ENCODE assay signal across 29 cellular contexts in genomic region chr9:15475923-15476536, GRCh38. TPM values are rescaled to one million over a fixed set of nuclear protein-coding genes. Genes with fewer than 3 reads are reported as not detected.
DNase-seq lines count a peak whose midpoint lies in the region; ATAC-seq and FAIRE-seq lines count a peak whose summit lies in the region.
"Had no signal": no experiment of that assay in that cellular context is flagged by ENCODE, and none has a peak within 500 bp of the region (broad histone marks: within the 10 kb centered on the region; RNA-seq: fewer than 3 reads in every experiment).

No MANE protein-coding gene starts in this region.

- no peak overlapping the region for H3K4me3 Mint-ChIP-seq in IgD-negative memory B cell
- H3K4me3 Mint-ChIP-seq in naive thymus-derived CD4-positive, alpha-beta T cell = no peak overlapping the region
- no peak overlapping the region for H3K4me3 Mint-ChIP-seq in stimulated activated effector memory CD8-positive, alpha-beta T cell treated with anti-CD3 and anti-CD28 coated beads, Interleukin-12 subunit alpha, Interleukin-12 subunit beta, amount 100 ng/mL, for 72 hours
- no peak overlapping the region for H3K4me3 Mint-ChIP-seq in CD4-positive, alpha-beta memory T cell
- H3K4me3 Mint-ChIP-seq: activated CD4-positive, alpha-beta T cell treated with anti-CD3 and anti-CD28 coated beads, Interleukin-2, amount 10 ng/mL, durations not matched to agents 7 days and 5 days; brain; stimulated activated naive CD8-positive, alpha-beta T cell treated with anti-CD3 and anti-CD28 coated beads, Interleukin-15, Interleukin-2, amounts not matched to agents 100 ng/mL and 50 ng/mL, for 24 hours had no signal

- H3K36me3 Mint-ChIP-seq in IgD-negative memory B cell = peaks cover 1% of the 10 kb centered on the region
- peaks cover 5 to 29% (median 16%) of the 10 kb centered on the region in 5 donors for H3K36me3 Mint-ChIP-seq in naive thymus-derived CD4-positive, alpha-beta T cell
- peaks cover 98% of the 10 kb centered on the region for H3K36me3 Mint-ChIP-seq in stimulated activated effector memory CD8-positive, alpha-beta T cell treated with anti-CD3 and anti-CD28 coated beads, Interleukin-12 subunit alpha, Interleukin-12 subunit beta, amount 100 ng/mL, for 72 hours
- peaks cover 34 to 57% of the 10 kb centered on the region in 2 donors for H3K36me3 Mint-ChIP-seq in CD4-positive, alpha-beta memory T cell

- DNase-seq in GM18507 (ENCODE audit: extremely low spot score, insufficient read length, low read depth) = no peak
- DNase-seq in GM19239 (ENCODE audit: insufficient read length, low spot score) = no peak
- DNase-seq in naive thymus-derived CD4-positive, alpha-beta T cell = no peak
- DNase-seq in stimulated activated effector memory CD8-positive, alpha-beta T cell treated with anti-CD3 and anti-CD28 coated beads, Interleukin-12 subunit alpha, Interleukin-12 subunit beta, amount 100 ng/mL, for 72 hours (ENCODE audit: low spot score in 2 of 2) = no peak
- no peak for DNase-seq in CD4-positive, alpha-beta memory T cell
- DNase-seq: activated CD4-positive, alpha-beta T cell treated with anti-CD3 and anti-CD28 coated beads, Interleukin-2, amount 10 ng/mL, durations not matched to agents 7 days and 5 days; activated CD8-positive, alpha-beta memory T cell treated with anti-CD3 and anti-CD28 coated beads, Interleukin-2, amount 50 U/mL, for 4 hours; activated effector memory CD4-positive, alpha-beta T cell treated with Interleukin-2 at 50 U/mL for 16 hours; effector CD8-positive, alpha-beta T cell; EL; foreskin keratinocyte; H7; mesenchymal stem cell; NCI-H1105; NCI-H2029 treated with DMSO at 0.1 percent for 48 hours; NCI-H2227 treated with DMSO at 0.1 percent for 48 hours; NCI-H774; RPMI8226; spleen; stimulated activated CD4-positive, alpha-beta T cell treated with anti-CD3 and anti-CD28 coated beads, Interleukin-4, amount 100 ng/mL, for 24 hours; tibial artery had no signal

- CTCF ChIA-PET in naive thymus-derived CD4-positive, alpha-beta T cell (lab: Charles Lee) = interaction anchor here (0.7 to 1.8 kb wide), 2 partner anchors 8 to 18 kb away, joined by 3 to 4 read pairs; no protein-coding TSS in a partner anchor
- CTCF ChIA-PET in CD4-positive, alpha-beta memory T cell (lab: Charles Lee; ENCODE audit: partially characterized antibody) = interaction anchor here (0.7 to 1.2 kb wide), 2 partner anchors 8 to 13 kb away, joined by 3 read pairs; no protein-coding TSS in a partner anchor

- no peaks in the 10 kb centered on the region for H3K9me3 Mint-ChIP-seq in IgD-negative memory B cell
- H3K9me3 Mint-ChIP-seq in naive thymus-derived CD4-positive, alpha-beta T cell = no peaks in the 10 kb centered on the region
- H3K9me3 Mint-ChIP-seq in stimulated activated effector memory CD8-positive, alpha-beta T cell treated with anti-CD3 and anti-CD28 coated beads, Interleukin-12 subunit alpha, Interleukin-12 subunit beta, amount 100 ng/mL, for 72 hours = no peaks in the 10 kb centered on the region
- no peaks in the 10 kb centered on the region for H3K9me3 Mint-ChIP-seq in CD4-positive, alpha-beta memory T cell
- H3K9me3 Mint-ChIP-seq: activated CD4-positive, alpha-beta T cell treated with anti-CD3 and anti-CD28 coated beads, Interleukin-2, amount 10 ng/mL, durations not matched to agents 7 days and 5 days; brain; stimulated activated naive CD8-positive, alpha-beta T cell treated with anti-CD3 and anti-CD28 coated beads, Interleukin-15, Interleukin-2, amounts not matched to agents 100 ng/mL and 50 ng/mL, for 24 hours had no signal

- no peaks in the 10 kb centered on the region for H3K27me3 Mint-ChIP-seq in IgD-negative memory B cell
- H3K27me3 Mint-ChIP-seq in naive thymus-derived CD4-positive, alpha-beta T cell = no peaks in the 10 kb centered on the region
- H3K27me3 Mint-ChIP-seq in CD4-positive, alpha-beta memory T cell = no peaks in the 10 kb centered on the region
- H3K27me3 Mint-ChIP-seq: activated CD4-positive, alpha-beta T cell treated with anti-CD3 and anti-CD28 coated beads, Interleukin-2, amount 10 ng/mL, durations not matched to agents 7 days and 5 days; brain; stimulated activated naive CD8-positive, alpha-beta T cell treated with anti-CD3 and anti-CD28 coated beads, Interleukin-15, Interleukin-2, amounts not matched to agents 100 ng/mL and 50 ng/mL, for 24 hours had no signal

- H3K9me3 ChIP-seq in naive thymus-derived CD4-positive, alpha-beta T cell (ENCODE audit: control insufficient read depth in 2 of 3, low read length in 3 of 3) = no peaks in the 10 kb centered on the region
- H3K9me3 ChIP-seq in CD4-positive, alpha-beta memory T cell (ENCODE audit: control insufficient read depth in 1 of 2, low read length in 2 of 2) = no peaks in the 10 kb centered on the region
- H3K9me3 ChIP-seq: spleen, tibial artery had no signal

- intact Hi-C loops in naive thymus-derived CD4-positive, alpha-beta T cell (cut with micrococcal nuclease) = loop anchor here (2.0 to 10.0 kb wide), 2 partner anchors 15 to 51 kb away; partner anchors contain the start of gene SNAPC3 (in 1 of the 2)
- intact Hi-C loops in CD4-positive, alpha-beta memory T cell (cut with micrococcal nuclease) = no loop called here

- peak overlapping the region; percentile 15 for H3K27ac ChIP-seq in naive thymus-derived CD4-positive, alpha-beta T cell (ENCODE audit: low read depth, low read length)
- no peak overlapping the region for H3K27ac ChIP-seq in CD4-positive, alpha-beta memory T cell (ENCODE audit: low read depth, low read length)
- H3K27ac ChIP-seq: foreskin keratinocyte, hepatocyte, spleen, tibial artery, VCaP had no signal

- H3K4me1 ChIP-seq in naive thymus-derived CD4-positive, alpha-beta T cell (ENCODE audit: control insufficient read depth in 2 of 2, insufficient read depth in 2 of 2, low read length in 2 of 2) = peaks cover 0 to 4% of the 10 kb centered on the region in 2 donors
- H3K4me1 ChIP-seq in CD4-positive, alpha-beta memory T cell (ENCODE audit: insufficient read depth, low read length) = peaks cover 10% of the 10 kb centered on the region
- H3K4me1 ChIP-seq: foreskin keratinocyte had no signal

- FAIRE-seq in GM18507 (lab: Jason Lieb, UNC) (peak; percentile 59), GM19239 (lab: Jason Lieb, UNC) (peak; percentile 67)

- peaks cover 15 to 48% (median 33%) of the 10 kb centered on the region in 3 experiments for H3K36me3 ChIP-seq in naive thymus-derived CD4-positive, alpha-beta T cell (ENCODE audit: control insufficient read depth in 2 of 3, insufficient read depth in 3 of 3, low read length in 3 of 3)
- peaks cover 42% of the 10 kb centered on the region for H3K36me3 ChIP-seq in CD4-positive, alpha-beta memory T cell (ENCODE audit: insufficient read depth, low read length)

- H3K27ac Mint-ChIP-seq in IgD-negative memory B cell = peak overlapping the region in 2 of 3 donors; percentile 59 to 73
- H3K27ac Mint-ChIP-seq in naive thymus-derived CD4-positive, alpha-beta T cell = peak overlapping the region in 5 of 9 donors; percentile 20 to 54 (median 28)
- H3K27ac Mint-ChIP-seq in stimulated activated effector memory CD8-positive, alpha-beta T cell treated with anti-CD3 and anti-CD28 coated beads, Interleukin-12 subunit alpha, Interleukin-12 subunit beta, amount 100 ng/mL, for 72 hours = no peak overlapping the region
- peak overlapping the region in 3 of 7 donors; percentile 5 to 39 (median 37) for H3K27ac Mint-ChIP-seq in CD4-positive, alpha-beta memory T cell
- H3K27ac Mint-ChIP-seq: activated CD4-positive, alpha-beta T cell treated with anti-CD3 and anti-CD28 coated beads, Interleukin-2, amount 10 ng/mL, durations not matched to agents 7 days and 5 days had no signal

- ATAC-seq in naive thymus-derived CD4-positive, alpha-beta T cell = no peak
- no peak for ATAC-seq in stimulated activated effector memory CD8-positive, alpha-beta T cell treated with anti-CD3 and anti-CD28 coated beads, Interleukin-12 subunit alpha, Interleukin-12 subunit beta, amount 100 ng/mL, for 72 hours
- no peak for ATAC-seq in HG02623 (IDR thresholded peaks at IDR 0.05; ENCODE audit: unreplicated experiment)
- ATAC-seq: esophagus mucosa, foreskin keratinocyte, SK-N-SH treated with all-trans-retinoic acid at 6 μM for 48 hours had no signal

- POLR2A ChIA-PET in naive thymus-derived CD4-positive, alpha-beta T cell (lab: Charles Lee) = interaction anchor here (0.6 to 1.5 kb wide), 5 partner anchors 9 to 135 kb away, joined by 3 to 4 read pairs (median 4); partner anchors contain the start of gene PSIP1
- POLR2A ChIA-PET in CD4-positive, alpha-beta memory T cell (lab: Charles Lee; ENCODE audit: partially characterized antibody) = interaction anchor here (2.0 kb wide), 1 partner anchor 35 kb away, joined by 6 read pairs; the partner anchor contains the start of gene PSIP1

- no peaks in the 10 kb centered on the region for H3K27me3 ChIP-seq in naive thymus-derived CD4-positive, alpha-beta T cell (ENCODE audit: control insufficient read depth in 2 of 2, insufficient read depth in 2 of 2, low read length in 2 of 2)
- H3K27me3 ChIP-seq in CD4-positive, alpha-beta memory T cell (ENCODE audit: insufficient read depth, low read length) = no peaks in the 10 kb centered on the region
- H3K27me3 ChIP-seq: foreskin keratinocyte, hepatocyte, spleen, tibial artery had no signal

- peaks cover 8 to 15% (median 12%) of the 10 kb centered on the region in 3 donors for H3K4me1 Mint-ChIP-seq in IgD-negative memory B cell
- H3K4me1 Mint-ChIP-seq in naive thymus-derived CD4-positive, alpha-beta T cell = peaks cover 4 to 41% (median 30%) of the 10 kb centered on the region in 7 donors
- H3K4me1 Mint-ChIP-seq in stimulated activated effector memory CD8-positive, alpha-beta T cell treated with anti-CD3 and anti-CD28 coated beads, Interleukin-12 subunit alpha, Interleukin-12 subunit beta, amount 100 ng/mL, for 72 hours = peaks cover 6% of the 10 kb centered on the region
- H3K4me1 Mint-ChIP-seq in CD4-positive, alpha-beta memory T cell = peaks cover 10 to 24% (median 13%) of the 10 kb centered on the region in 4 donors

- no peak overlapping the region for H3K4me3 ChIP-seq in naive thymus-derived CD4-positive, alpha-beta T cell (ENCODE audit: low read length)
- no peak overlapping the region for H3K4me3 ChIP-seq in CD4-positive, alpha-beta memory T cell (ENCODE audit: low read length in 2 of 2)
- H3K4me3 ChIP-seq: hepatocyte, spleen, tibial artery had no signal

RNA-seq across cellular contexts. Expression of gene PSIP1, which starts 34.7 kb away (rescaled TPM):
- polyA plus RNA-seq in IgD-negative memory B cell = 112 TPM
- 100 to 1,000 TPM in 4 of 5 experiments, 10 to 100 TPM in 1; 97.8 to 213 (median 120) TPM for total RNA-seq in naive thymus-derived CD4-positive, alpha-beta T cell
- 100 to 1,000 TPM; 139 to 155 TPM for polyA plus RNA-seq in naive thymus-derived CD4-positive, alpha-beta T cell
- 100 to 1,000 TPM; 181 to 188 TPM for total RNA-seq in CD4-positive, alpha-beta memory T cell
- 100 to 1,000 TPM in 1 of 2 donors, 10 to 100 TPM in 1; 75.1 to 144 TPM for polyA plus RNA-seq in CD4-positive, alpha-beta memory T cell

RNA-seq across cellular contexts. Expression of gene SNAPC3, which starts 53.4 kb away (rescaled TPM):
- polyA plus RNA-seq in IgD-negative memory B cell = 18.6 TPM
- total RNA-seq in naive thymus-derived CD4-positive, alpha-beta T cell = 10 to 100 TPM; 11.9 to 44.4 (median 33.5) TPM
- 10 to 100 TPM; 10.1 to 11.4 TPM for polyA plus RNA-seq in naive thymus-derived CD4-positive, alpha-beta T cell
- 10 to 100 TPM; 33.3 to 34.2 TPM for total RNA-seq in CD4-positive, alpha-beta memory T cell
- polyA plus RNA-seq in CD4-positive, alpha-beta memory T cell = 10 to 100 TPM in 1 of 2 donors, 1 to 10 TPM in 1; 9.8 to 14.3 TPM
